20 cellular contexts compared by ENCODE assay signal in the genomic region with DNA sequence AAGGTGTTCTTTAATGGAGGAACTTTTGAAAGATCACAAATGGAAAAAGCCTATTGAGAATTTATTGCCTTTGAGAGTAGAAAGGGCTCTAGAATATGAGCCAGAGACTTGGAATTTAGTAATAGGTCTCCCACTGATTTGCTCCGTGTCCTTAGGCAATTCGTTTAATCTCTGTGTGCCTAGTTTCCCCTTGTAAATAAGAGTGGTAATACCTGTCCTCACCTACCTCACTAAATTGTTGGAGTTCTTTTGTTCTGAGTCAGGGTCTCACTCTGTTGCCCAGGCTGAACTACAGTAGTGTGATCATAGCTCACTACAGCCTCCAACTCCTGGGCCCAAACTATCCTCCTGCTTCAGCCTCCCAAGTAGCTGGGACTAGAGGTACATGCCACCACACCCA. TPM values are rescaled to one million over a fixed set of nuclear protein-coding genes. Genes with fewer than 3 reads are reported as not detected.
DNase-seq lines count a peak whose midpoint lies in the region; ATAC-seq and TF ChIP-seq lines count a peak whose summit lies in the region.
"Had no signal": no experiment of that assay in that cellular context is flagged by ENCODE, and none has a peak within 500 bp of the region (broad histone marks: within the 10 kb centered on the region; RNA-seq: fewer than 3 reads in every experiment).

No MANE protein-coding gene starts in this region.

- ATAC-seq in GM18505 (IDR thresholded peaks at IDR 0.05; ENCODE audit: unreplicated experiment) (no peak), HG02938 (IDR thresholded peaks at IDR 0.05; ENCODE audit: unreplicated experiment) (no peak), GM19467 (IDR thresholded peaks at IDR 0.05; ENCODE audit: unreplicated experiment) (no peak)
- ATAC-seq: CD8-positive, alpha-beta T cell had no signal

- peak; percentile 6 for DNase-seq in LoVo (ENCODE audit: low spot score)
- DNase-seq in islet precursor cell: peak; percentile 81
- DNase-seq: CD8-positive, alpha-beta T cell; DMS53; HFFc6; IMR-90; Kasumi-1; NCI-H1092 treated with DMSO at 0.1 percent for 48 hours; NCI-H1694; NCI-H2081 treated with DMSO at 0.1 percent for 48 hours; NCI-H524 treated with DMSO at 0.1 percent for 48 hours had no signal

- TF ChIP-seq POLR2A in GM18505 (IDR thresholded peaks at IDR 0.05; ENCODE audit: borderline replicate concordance, extremely low read depth, insufficient read depth, insufficient read length): no peak

- peak overlapping the region; percentile 44 for H3K27ac ChIP-seq in angular gyrus (ENCODE audit: low read depth, low read length)
- peak overlapping the region; percentile 59 for H3K27ac ChIP-seq in temporal lobe (ENCODE audit: low read depth, low read length)
- H3K27ac ChIP-seq: BLaER1 treated with 17β-estradiol and CSF1 and Interleukin-3, amounts not matched to agents 10 nM and 100 nM; RWPE1 had no signal

RNA-seq across cellular contexts. Expression of gene TEKT2, which starts 15.0 kb away (rescaled TPM):
- 5.9 TPM for total RNA-seq in temporal lobe
- total RNA-seq: H4, HFFc6, HT-29 had no signal

RNA-seq across cellular contexts. Expression of gene ADPRS, which starts 19.8 kb away (rescaled TPM):
- 14.8 TPM for total RNA-seq in temporal lobe

RNA-seq across cellular contexts. Expression of gene COL8A2, which starts 56.2 kb away (rescaled TPM):
- 0.98 TPM for total RNA-seq in temporal lobe
- total RNA-seq: HT-29 had no signal
